Comparison of ENCODE assay signal across 24 cellular contexts in genomic region chr13:22238269-22238668, GRCh38.
DNase-seq lines count a peak whose midpoint lies in the region; ATAC-seq, FAIRE-seq and TF ChIP-seq lines count a peak whose summit lies in the region.
"Had no signal": no experiment of that assay in that cellular context is flagged by ENCODE, and none has a peak within 500 bp of the region (broad histone marks: within the 10 kb centered on the region; RNA-seq: fewer than 3 reads in every experiment).

No MANE protein-coding gene starts in this region.

- H2BK12ac ChIP-seq in trophoblast cell (ENCODE audit: low read length): no peak overlapping the region

- no TSS peak for BruUV-seq in IMR-90 (replicated peaks; lab: Mats Ljungman, UMichigan)

- H2BK120ac ChIP-seq in IMR-90 (ENCODE audit: low read depth, low read length) (no peak overlapping the region), trophoblast cell (ENCODE audit: insufficient read depth, low read length, poor library complexity) (no peak overlapping the region)

- no peaks in the 10 kb centered on the region for H3K36me3 Mint-ChIP-seq in nephron progenitor cell (ENCODE audit: low read depth)
- no peaks in the 10 kb centered on the region for H3K36me3 Mint-ChIP-seq in activated CD8-positive, alpha-beta T cell treated with anti-CD3 and anti-CD28 coated beads for 36 hours (ENCODE audit: low read depth)
- no peaks in the 10 kb centered on the region for H3K36me3 Mint-ChIP-seq in stimulated activated memory B cell treated with anti-CD40 and anti-IgM and Interleukin-4, amounts not matched to agents 10 μg/mL and 1 μg/mL and 100 μg/mL, for 72 hours
- H3K36me3 Mint-ChIP-seq: CD8-positive, alpha-beta T cell had no signal

- TF ChIP-seq RAD21 in IMR-90 (IDR thresholded peaks at IDR 0.05; ENCODE audit: low read length): no peak

- no peak for TF ChIP-seq CTCF in IMR-90 (conservative IDR thresholded peaks at IDR 0.05; ENCODE audit: low read depth, low read length)
- no peak for TF ChIP-seq CTCF in bronchial epithelial cell (IDR thresholded peaks at IDR 0.05; ENCODE audit: insufficient read depth, low read length, severe bottlenecking)
- no peak for TF ChIP-seq CTCF in nephron progenitor cell (IDR thresholded peaks at IDR 0.05)
- TF ChIP-seq CTCF in activated CD8-positive, alpha-beta T cell treated with anti-CD3 and anti-CD28 coated beads for 36 hours (IDR thresholded peaks at IDR 0.05): no peak

- no peak for DNase-seq in IMR-90
- DNase-seq in bronchial epithelial cell (ENCODE audit: low read depth): no peak
- DNase-seq in nephron progenitor cell: no peak
- DNase-seq in trophoblast cell: no peak
- DNase-seq in activated CD8-positive, alpha-beta T cell treated with anti-CD3 and anti-CD28 coated beads for 36 hours: no peak
- no peak for DNase-seq in left lobe of liver (ENCODE audit: low spot score)
- DNase-seq: AML-193; Caco-2; Calu3; CD4-positive, alpha-beta T cell; CD8-positive, alpha-beta T cell; DMS79 treated with DMSO at 0.1 percent for 48 hours; GF-D8 had no signal

- H2AK9ac ChIP-seq in IMR-90 (replicated peaks; ENCODE audit: low read depth, low read length, poor library complexity): no peak overlapping the region

- H4K91ac ChIP-seq in IMR-90 (ENCODE audit: insufficient read depth, low read depth, low read length) (no peak overlapping the region), trophoblast cell (ENCODE audit: low read depth, low read length) (no peak overlapping the region)

- no peak overlapping the region for H4K12ac ChIP-seq in trophoblast cell (ENCODE audit: low read depth, low read length)

- no peak overlapping the region for H2AK5ac ChIP-seq in IMR-90 (ENCODE audit: low read depth, low read length)
- H2AK5ac ChIP-seq in trophoblast cell (ENCODE audit: low read length): no peak overlapping the region

- ATAC-seq in IMR-90 (ENCODE audit: low read depth): no peak
- no peak for ATAC-seq in activated CD8-positive, alpha-beta T cell treated with anti-CD3 and anti-CD28 coated beads for 36 hours
- no peak for ATAC-seq in stimulated activated memory B cell treated with anti-CD40 and anti-IgM and Interleukin-4, amounts not matched to agents 10 μg/mL and 1 μg/mL and 100 μg/mL, for 72 hours
- no peak for ATAC-seq in esophagus mucosa
- no peak for ATAC-seq in left lobe of liver
- ATAC-seq: A549; CD8-positive, alpha-beta T cell had no signal

- H3K79me1 ChIP-seq in IMR-90 (ENCODE audit: low read depth in 1 of 2, low read length in 2 of 2) (no peaks in the 10 kb centered on the region), trophoblast cell (ENCODE audit: low read length) (no peaks in the 10 kb centered on the region)

- CTCF ChIA-PET in IMR-90 (lab: Yijun Ruan, JAX): no interaction called here
- CTCF ChIA-PET in activated CD8-positive, alpha-beta T cell treated with anti-CD3 and anti-CD28 coated beads for 36 hours (lab: Charles Lee): no interaction called here

- H2AFZ ChIP-seq in IMR-90 (replicated peaks; ENCODE audit: low read length, poor library complexity) (no peak overlapping the region), trophoblast cell (ENCODE audit: insufficient read depth, low read length, poor library complexity) (no peak overlapping the region)

- H3K9me1 ChIP-seq in IMR-90 (ENCODE audit: insufficient read depth, low read length): peaks cover 3% of the 10 kb centered on the region; the same call in 1 of the 2 replicates

- peak overlapping the region; percentile 5 for H3K27ac Mint-ChIP-seq in nephron progenitor cell
- H3K27ac Mint-ChIP-seq in activated CD8-positive, alpha-beta T cell treated with anti-CD3 and anti-CD28 coated beads for 36 hours: no peak overlapping the region
- no peak overlapping the region for H3K27ac Mint-ChIP-seq in stimulated activated memory B cell treated with anti-CD40 and anti-IgM and Interleukin-4, amounts not matched to agents 10 μg/mL and 1 μg/mL and 100 μg/mL, for 72 hours
- H3K27ac Mint-ChIP-seq: B cell; CD4-positive, alpha-beta T cell; CD8-positive, alpha-beta T cell had no signal

- WGBS in IMR-90 (ENCODE audit: extremely low coverage in 2 of 2, insufficient read length in 1 of 2), 2 experiments: 77% methylated on average over 2 of the region's 4 CpGs; no CpG with 5 or more reads in 1 of the 2 experiments
- WGBS in trophoblast cell (ENCODE audit: extremely low coverage, insufficient coverage, insufficient read length): 100% methylated on average over 1 of the region's 4 CpGs

- H3K4ac ChIP-seq in IMR-90 (ENCODE audit: low read depth, low read length) (no peak overlapping the region), trophoblast cell (ENCODE audit: low read depth, low read length) (no peak overlapping the region)

- no peak overlapping the region for H3K18ac ChIP-seq in IMR-90 (ENCODE audit: low read depth, low read length)
- H3K18ac ChIP-seq in trophoblast cell (ENCODE audit: low read length): no peak overlapping the region

- H3K4me1 ChIP-seq in IMR-90 (ENCODE audit: control insufficient read depth, insufficient read depth, low read length) (peaks cover 5% of the 10 kb centered on the region; the same call in 1 of the 2 replicates), trophoblast cell (ENCODE audit: control insufficient read depth in 1 of 2, insufficient read depth in 2 of 2, low read length in 2 of 2) (peaks cover 0 to 3% of the 10 kb centered on the region in 2 experiments)
- H3K4me1 ChIP-seq: A549, Caco-2 had no signal

- dilution Hi-C loops in IMR-90 (cut with HindIII; ENCODE audit: low sequenced_read_pairs, unreplicated experiment): no loop called here

- no peaks in the 10 kb centered on the region for H3K36me3 ChIP-seq in IMR-90 (ENCODE audit: control insufficient read depth, insufficient read depth, low read length)
- H3K36me3 ChIP-seq in bronchial epithelial cell (ENCODE audit: control insufficient read depth, insufficient read depth, low read length): no peaks in the 10 kb centered on the region
- no peaks in the 10 kb centered on the region for H3K36me3 ChIP-seq in trophoblast cell (ENCODE audit: control insufficient read depth in 1 of 2, insufficient read depth in 2 of 2, low read length in 2 of 2)
- H3K36me3 ChIP-seq: BLaER1 treated with 17β-estradiol and CSF1 and Interleukin-3, amounts not matched to agents 10 nM and 100 nM had no signal

- H4K5ac ChIP-seq in IMR-90 (ENCODE audit: low read depth, low read length): no peak overlapping the region

- peaks cover 92% of the 10 kb centered on the region for H3K4me1 Mint-ChIP-seq in nephron progenitor cell
- H3K4me1 Mint-ChIP-seq in activated CD8-positive, alpha-beta T cell treated with anti-CD3 and anti-CD28 coated beads for 36 hours (ENCODE audit: low read depth): peaks cover 7% of the 10 kb centered on the region
- no peaks in the 10 kb centered on the region for H3K4me1 Mint-ChIP-seq in stimulated activated memory B cell treated with anti-CD40 and anti-IgM and Interleukin-4, amounts not matched to agents 10 μg/mL and 1 μg/mL and 100 μg/mL, for 72 hours
- H3K4me1 Mint-ChIP-seq: B cell had no signal

- no peak overlapping the region for H3K9ac ChIP-seq in IMR-90 (ENCODE audit: low read depth, low read length)
- no peak overlapping the region for H3K9ac ChIP-seq in trophoblast cell (ENCODE audit: low read length)
- H3K9ac ChIP-seq: BLaER1 treated with 17β-estradiol and CSF1 and Interleukin-3, amounts not matched to agents 10 nM and 100 nM had no signal

- H3K9me3 ChIP-seq in IMR-90 (ENCODE audit: control insufficient read depth, insufficient read depth, low read length) (no peaks in the 10 kb centered on the region), trophoblast cell (ENCODE audit: insufficient read depth, low read depth, low read length) (peaks cover 1% of the 10 kb centered on the region)
- H3K9me3 ChIP-seq: A549, Caco-2 had no signal

- H2BK15ac ChIP-seq in IMR-90 (ENCODE audit: low read depth, low read length): no peak overlapping the region

- H3K27ac ChIP-seq in IMR-90 (ENCODE audit: insufficient read depth, low read length) (no peak overlapping the region), trophoblast cell (ENCODE audit: low read depth, low read length) (no peak overlapping the region)
- H3K27ac ChIP-seq: 22Rv1; A549; BLaER1 treated with 17β-estradiol and CSF1 and Interleukin-3, amounts not matched to agents 10 nM and 100 nM; C4-2B had no signal

- no peak for TF ChIP-seq POLR2A in IMR-90 (IDR thresholded peaks at IDR 0.05; ENCODE audit: low read depth, low read length)

- H3K23ac ChIP-seq in IMR-90 (ENCODE audit: low read depth, low read length) (no peak overlapping the region), trophoblast cell (ENCODE audit: low read length) (peak overlapping the region; percentile 0)

- intact Hi-C loops in IMR-90 (cut with micrococcal nuclease): no loop called here
- intact Hi-C loops in activated CD8-positive, alpha-beta T cell treated with anti-CD3 and anti-CD28 coated beads for 36 hours (cut with micrococcal nuclease): no loop called here

- peaks cover 8% of the 10 kb centered on the region for H3K9me3 Mint-ChIP-seq in nephron progenitor cell
- H3K9me3 Mint-ChIP-seq in activated CD8-positive, alpha-beta T cell treated with anti-CD3 and anti-CD28 coated beads for 36 hours: no peaks in the 10 kb centered on the region
- H3K9me3 Mint-ChIP-seq in stimulated activated memory B cell treated with anti-CD40 and anti-IgM and Interleukin-4, amounts not matched to agents 10 μg/mL and 1 μg/mL and 100 μg/mL, for 72 hours: peaks cover 6% of the 10 kb centered on the region
- H3K9me3 Mint-ChIP-seq: CD8-positive, alpha-beta T cell had no signal

- H2BK20ac ChIP-seq in IMR-90 (ENCODE audit: low read depth, low read length): no peak overlapping the region

- H2BK5ac ChIP-seq in IMR-90 (ENCODE audit: low read depth, low read length, poor library complexity, severe bottlenecking): peak overlapping the region; percentile 10
- H2BK5ac ChIP-seq in trophoblast cell (ENCODE audit: low read depth, low read length, poor library complexity): no peak overlapping the region

- peak; percentile 64 for FAIRE-seq in bronchial epithelial cell (lab: Jason Lieb, UNC)
- FAIRE-seq: A549, D721Med, G401.6, GM12892, GM18507 had no signal

- POLR2A ChIA-PET in IMR-90 (lab: Charles Lee; ENCODE audit: unreplicated experiment): no interaction called here
- POLR2A ChIA-PET in activated CD8-positive, alpha-beta T cell treated with anti-CD3 and anti-CD28 coated beads for 36 hours (lab: Charles Lee): no interaction called here

- no peaks in the 10 kb centered on the region for H4K20me1 ChIP-seq in IMR-90 (ENCODE audit: insufficient read depth, low read length)
- H4K20me1 ChIP-seq: BLaER1 treated with 17β-estradiol and CSF1 and Interleukin-3, amounts not matched to agents 10 nM and 100 nM had no signal

- peaks cover 17% of the 10 kb centered on the region; the same call in 1 of the 2 replicates for H3K27me3 ChIP-seq in IMR-90 (ENCODE audit: control insufficient read depth, insufficient read depth, low read length)
- H3K27me3 ChIP-seq in bronchial epithelial cell (ENCODE audit: control insufficient read depth, insufficient read depth, low read length): no peaks in the 10 kb centered on the region
- no peaks in the 10 kb centered on the region for H3K27me3 ChIP-seq in trophoblast cell (ENCODE audit: insufficient read depth, low read length)
- H3K27me3 ChIP-seq: BLaER1 treated with 17β-estradiol and CSF1 and Interleukin-3, amounts not matched to agents 10 nM and 100 nM had no signal

- H3K79me2 ChIP-seq in trophoblast cell (ENCODE audit: control insufficient read depth, insufficient read depth, low read length, poor library complexity): no peaks in the 10 kb centered on the region

- in situ Hi-C loops in IMR-90 (cut with MboI; ENCODE audit: low sequenced_read_pairs): no loop called here

- H3K4me3 ChIP-seq in IMR-90 (ENCODE audit: insufficient read depth, low read depth, low read length) (no peak overlapping the region), bronchial epithelial cell (ENCODE audit: low read depth, low read length) (no peak overlapping the region), trophoblast cell (ENCODE audit: low read depth, low read length) (no peak overlapping the region)
- H3K4me3 ChIP-seq: A549; BLaER1 treated with 17β-estradiol and CSF1 and Interleukin-3, amounts not matched to agents 10 nM and 100 nM had no signal

- H3K14ac ChIP-seq in IMR-90 (replicated peaks; ENCODE audit: low read depth, low read length) (no peak overlapping the region), trophoblast cell (ENCODE audit: low read length) (no peak overlapping the region)

- H3K27me3 Mint-ChIP-seq in nephron progenitor cell (ENCODE audit: low read depth, poor library complexity): peaks cover 3% of the 10 kb centered on the region
- no peaks in the 10 kb centered on the region for H3K27me3 Mint-ChIP-seq in activated CD8-positive, alpha-beta T cell treated with anti-CD3 and anti-CD28 coated beads for 36 hours
- no peaks in the 10 kb centered on the region for H3K27me3 Mint-ChIP-seq in stimulated activated memory B cell treated with anti-CD40 and anti-IgM and Interleukin-4, amounts not matched to agents 10 μg/mL and 1 μg/mL and 100 μg/mL, for 72 hours
- H3K27me3 Mint-ChIP-seq: B cell; CD4-positive, alpha-beta T cell had no signal

- no peak overlapping the region for H3K56ac ChIP-seq in IMR-90 (ENCODE audit: extremely low read depth, insufficient read depth, low read length)

- no peak overlapping the region for H3K4me3 Mint-ChIP-seq in nephron progenitor cell
- no peak overlapping the region for H3K4me3 Mint-ChIP-seq in activated CD8-positive, alpha-beta T cell treated with anti-CD3 and anti-CD28 coated beads for 36 hours
- no peak overlapping the region for H3K4me3 Mint-ChIP-seq in stimulated activated memory B cell treated with anti-CD40 and anti-IgM and Interleukin-4, amounts not matched to agents 10 μg/mL and 1 μg/mL and 100 μg/mL, for 72 hours
- H3K4me3 Mint-ChIP-seq: B cell; CD4-positive, alpha-beta T cell; CD8-positive, alpha-beta T cell had no signal

- H3K4me2 ChIP-seq in IMR-90 (ENCODE audit: low read depth, low read length) (no peak overlapping the region), trophoblast cell (ENCODE audit: low read length) (no peak overlapping the region)
- H3K4me2 ChIP-seq: A549; BLaER1 treated with 17β-estradiol and CSF1 and Interleukin-3, amounts not matched to agents 10 nM and 100 nM had no signal

- no peak overlapping the region for H4K8ac ChIP-seq in IMR-90 (ENCODE audit: low read depth in 2 of 2, low read length in 2 of 2)
- no peak overlapping the region for H4K8ac ChIP-seq in trophoblast cell (ENCODE audit: low read depth, low read length)
